In genomic region chr1:117821382-117821755, GRCh38 we compare ENCODE assay signal across 16 cellular contexts.
DNase-seq lines count a peak whose midpoint lies in the region; ATAC-seq, FAIRE-seq and TF ChIP-seq lines count a peak whose summit lies in the region.
"Had no signal": no experiment of that assay in that cellular context is flagged by ENCODE, and none has a peak within 500 bp of the region (broad histone marks: within the 10 kb centered on the region; RNA-seq: fewer than 3 reads in every experiment).

No MANE protein-coding gene starts in this region.

- FAIRE-seq in endothelial cell of umbilical vein (lab: Jason Lieb, UNC): no peak

- H3K36me3 ChIP-seq in endothelial cell of umbilical vein (ENCODE audit: control insufficient read depth in 2 of 2, extremely low read depth in 1 of 2, insufficient read depth in 2 of 2, low read length in 2 of 2) (no peaks in the 10 kb centered on the region), muscle layer of colon (ENCODE audit: insufficient read depth, low read length) (no peaks in the 10 kb centered on the region), uterus (no peaks in the 10 kb centered on the region)
- H3K36me3 ChIP-seq: Peyer's patch, spleen had no signal

- TF ChIP-seq POLR2A in endothelial cell of umbilical vein (IDR thresholded peaks at IDR 0.05; ENCODE audit: low read depth, low read length) (no peak), uterus (IDR thresholded peaks at IDR 0.05) (no peak)

- H3K27ac Mint-ChIP-seq in activated T-helper 1 cell treated with anti-CD3 and anti-CD28 coated beads, Interleukin-12 subunit alpha, Interleukin-12 subunit beta, Interleukin-2, Interleukin-4 antibody, amounts not matched to agents 30 ng/mL and 10 ng/mL and 1 ng/mL, durations not matched to agents 14 hours and 24 hours and 36 hours: no peak overlapping the region
- H3K27ac Mint-ChIP-seq: CD8-positive, alpha-beta T cell; T-helper 17 cell had no signal

- H3K9ac ChIP-seq in endothelial cell of umbilical vein (replicated peaks; ENCODE audit: extremely low read depth, insufficient read depth, low read length) (peak overlapping the region; percentile 36), muscle layer of colon (ENCODE audit: low read length) (no peak overlapping the region)

- H3K4me3 ChIP-seq in endothelial cell of umbilical vein (replicated peaks in 1 of 3; ENCODE audit: insufficient read depth in 1 of 3, low read depth in 1 of 3, low read length in 3 of 3) (no peak overlapping the region), muscle layer of colon (ENCODE audit: low read depth in 1 of 2, low read length in 2 of 2) (no peak overlapping the region), uterus (no peak overlapping the region)
- H3K4me3 ChIP-seq: Peyer's patch, spleen had no signal

- TSS peak; percentile 78 for BruUV-seq in endothelial cell of umbilical vein (replicated peaks; lab: Mats Ljungman, UMichigan)

- no peaks in the 10 kb centered on the region for H3K36me3 Mint-ChIP-seq in activated T-helper 1 cell treated with anti-CD3 and anti-CD28 coated beads, Interleukin-12 subunit alpha, Interleukin-12 subunit beta, Interleukin-2, Interleukin-4 antibody, amounts not matched to agents 30 ng/mL and 10 ng/mL and 1 ng/mL, durations not matched to agents 14 hours and 24 hours and 36 hours (ENCODE audit: low read depth)
- H3K36me3 Mint-ChIP-seq: brain; CD8-positive, alpha-beta T cell had no signal

- H3K9me3 Mint-ChIP-seq in activated T-helper 1 cell treated with anti-CD3 and anti-CD28 coated beads, Interleukin-12 subunit alpha, Interleukin-12 subunit beta, Interleukin-2, Interleukin-4 antibody, amounts not matched to agents 30 ng/mL and 10 ng/mL and 1 ng/mL, durations not matched to agents 14 hours and 24 hours and 36 hours: peaks cover 4% of the 10 kb centered on the region

- H3K27me3 ChIP-seq in endothelial cell of umbilical vein (ENCODE audit: control insufficient read depth in 2 of 2, insufficient read depth in 2 of 2, low read length in 2 of 2) (no peaks in the 10 kb centered on the region), muscle layer of colon (ENCODE audit: control insufficient read depth in 1 of 2, insufficient read depth in 2 of 2, low read length in 2 of 2) (no peaks in the 10 kb centered on the region), uterus (no peaks in the 10 kb centered on the region)
- H3K27me3 ChIP-seq: Peyer's patch, spleen had no signal

- dilution Hi-C loops in endothelial cell of umbilical vein (cut with MboI; ENCODE audit: extremely low pct_ligation_motif_present, low sequenced_read_pairs): no loop called here

- TF ChIP-seq CTCF in endothelial cell of umbilical vein (IDR thresholded peaks at IDR 0.05; ENCODE audit: extremely low read depth in 1 of 2, insufficient read depth in 1 of 2, low read depth in 1 of 2, low read length in 2 of 2): no peak
- no peak for TF ChIP-seq CTCF in uterus (IDR thresholded peaks at IDR 0.05)

- no peaks in the 10 kb centered on the region for H3K79me2 ChIP-seq in endothelial cell of umbilical vein (ENCODE audit: control insufficient read depth, insufficient read depth, low read length)

- no peaks in the 10 kb centered on the region for H3K9me1 ChIP-seq in endothelial cell of umbilical vein (replicated peaks; ENCODE audit: control insufficient read depth, extremely low read depth, insufficient read depth, low read length)

- H4K20me1 ChIP-seq in endothelial cell of umbilical vein (replicated peaks; ENCODE audit: control insufficient read depth, extremely low read depth, insufficient read depth, low read length): no peaks in the 10 kb centered on the region

- peak overlapping the region; percentile 6 for H3K4me2 ChIP-seq in endothelial cell of umbilical vein (ENCODE audit: insufficient read depth, low read length)

- H3K9me3 ChIP-seq in endothelial cell of umbilical vein (replicated peaks; ENCODE audit: control insufficient read depth, insufficient read depth, low read length) (no peaks in the 10 kb centered on the region), muscle layer of colon (ENCODE audit: low read length) (no peaks in the 10 kb centered on the region), uterus (no peaks in the 10 kb centered on the region)
- H3K9me3 ChIP-seq: Peyer's patch had no signal

- CTCF ChIA-PET in endothelial cell of umbilical vein (lab: Charles Lee): interaction anchor here (0.6 to 1.6 kb wide), 8 partner anchors 13 to 692 kb away, joined by 3 to 9 read pairs (median 4); no protein-coding TSS in a partner anchor

- peak overlapping the region; percentile 82 for H3K27ac ChIP-seq in endothelial cell of umbilical vein (ENCODE audit: insufficient read depth, low read depth, low read length)
- H3K27ac ChIP-seq in muscle layer of colon (ENCODE audit: low read depth, low read length): peak overlapping the region; percentile 54
- H3K27ac ChIP-seq in uterus: peak overlapping the region; percentile 5 to 28
- H3K27ac ChIP-seq: spleen had no signal

- POLR2A ChIA-PET in endothelial cell of umbilical vein (lab: Charles Lee): interaction anchor here (1.1 kb wide), 1 partner anchor 108 kb away, joined by 4 read pairs; the partner anchor contains the start of genes GDAP2 and WDR3

- peak overlapping the region; percentile 11 for H2AFZ ChIP-seq in endothelial cell of umbilical vein (ENCODE audit: low read depth, low read length)

- intact Hi-C loops in endothelial cell of umbilical vein (cut with micrococcal nuclease) (loop anchor here (1.0 to 10.0 kb wide), 6 partner anchors 108 to 1444 kb away; partner anchors contain the start of genes GDAP2, MAN1A2, WARS2 and WDR3), uterus (cut with DNase I; ENCODE audit: low total_unique reads) (no loop called here)
- intact Hi-C loops in activated T-helper 1 cell treated with anti-CD3 and anti-CD28 coated beads, Interleukin-12 subunit alpha, Interleukin-12 subunit beta, Interleukin-2, Interleukin-4 antibody, amounts not matched to agents 30 ng/mL and 10 ng/mL and 1 ng/mL, durations not matched to agents 14 hours and 24 hours and 36 hours (cut with micrococcal nuclease): no loop called here

- no peaks in the 10 kb centered on the region for H3K4me1 Mint-ChIP-seq in activated T-helper 1 cell treated with anti-CD3 and anti-CD28 coated beads, Interleukin-12 subunit alpha, Interleukin-12 subunit beta, Interleukin-2, Interleukin-4 antibody, amounts not matched to agents 30 ng/mL and 10 ng/mL and 1 ng/mL, durations not matched to agents 14 hours and 24 hours and 36 hours (ENCODE audit: low read depth)
- H3K4me1 Mint-ChIP-seq: T-helper 17 cell had no signal

- ATAC-seq in HG03039 (IDR thresholded peaks at IDR 0.05; ENCODE audit: unreplicated experiment): no peak
- ATAC-seq: activated CD4-positive, CD25-positive, alpha-beta regulatory T cell treated with anti-CD3 and anti-CD28 coated beads, Interleukin-2, amount 50 U/mL, for 24 hours; CD8-positive, alpha-beta T cell; T-helper 17 cell had no signal

- no peak overlapping the region for H3K4me3 Mint-ChIP-seq in activated T-helper 1 cell treated with anti-CD3 and anti-CD28 coated beads, Interleukin-12 subunit alpha, Interleukin-12 subunit beta, Interleukin-2, Interleukin-4 antibody, amounts not matched to agents 30 ng/mL and 10 ng/mL and 1 ng/mL, durations not matched to agents 14 hours and 24 hours and 36 hours
- H3K4me3 Mint-ChIP-seq: brain; CD8-positive, alpha-beta T cell; T-helper 17 cell had no signal

- peaks cover 34% of the 10 kb centered on the region for H3K4me1 ChIP-seq in endothelial cell of umbilical vein (ENCODE audit: control insufficient read depth, extremely low read depth, insufficient read depth, low read length)
- H3K4me1 ChIP-seq in muscle layer of colon (ENCODE audit: insufficient read depth, low read length): peaks cover 30% of the 10 kb centered on the region
- H3K4me1 ChIP-seq in uterus: no peaks in the 10 kb centered on the region
- H3K4me1 ChIP-seq: spleen had no signal

- DNase-seq in RPMI7951 (ENCODE audit: low read depth): peak; percentile 44
- DNase-seq in endothelial cell of umbilical vein (ENCODE audit: low read depth, low spot score): no peak
- DNase-seq in uterus: no peak
- no peak for DNase-seq in activated CD8-positive, alpha-beta memory T cell treated with anti-CD3 and anti-CD28 coated beads, Interleukin-2, amount 50 U/mL, for 48 hours
- DNase-seq in activated T-helper 1 cell treated with anti-CD3 and anti-CD28 coated beads, Interleukin-12 subunit alpha, Interleukin-12 subunit beta, Interleukin-2, Interleukin-4 antibody, amounts not matched to agents 30 ng/mL and 10 ng/mL and 1 ng/mL, durations not matched to agents 14 hours and 24 hours and 36 hours (ENCODE audit: low spot score): no peak
- DNase-seq: activated naive CD4-positive, alpha-beta T cell; CD8-positive, alpha-beta T cell; NCI-H526; Peyer's patch; spleen; stimulated activated naive CD4-positive, alpha-beta T cell; T-helper 17 cell had no signal

- H3K27me3 Mint-ChIP-seq in activated T-helper 1 cell treated with anti-CD3 and anti-CD28 coated beads, Interleukin-12 subunit alpha, Interleukin-12 subunit beta, Interleukin-2, Interleukin-4 antibody, amounts not matched to agents 30 ng/mL and 10 ng/mL and 1 ng/mL, durations not matched to agents 14 hours and 24 hours and 36 hours (ENCODE audit: insufficient read depth): no peaks in the 10 kb centered on the region

TF ChIP-seq in endothelial cell of umbilical vein, 7 proteins besides CTCF, POLR2A, EP300 and RAD21:
- TF ChIP-seq JUN (IDR thresholded peaks at IDR 0.05; ENCODE audit: borderline replicate concordance, insufficient read depth, insufficient read length, low read depth) (no peak), FOS (IDR thresholded peaks at IDR 0.05; ENCODE audit: borderline replicate concordance, insufficient read depth, low read length) (no peak), MYC (IDR thresholded peaks at IDR 0.05; ENCODE audit: low read depth, low read length) (no peak), POLR2AphosphoS5 (IDR thresholded peaks at IDR 0.05; ENCODE audit: insufficient read depth, low read depth, low read length) (no peak), EZH2 (IDR thresholded peaks at IDR 0.05; ENCODE audit: borderline replicate concordance, low read depth, low read length, severe bottlenecking) (no peak), GATA2 (IDR thresholded peaks at IDR 0.05; ENCODE audit: insufficient read depth, insufficient read length, low read depth, low read length) (no peak)
- TF ChIP-seq, protein P1, sequence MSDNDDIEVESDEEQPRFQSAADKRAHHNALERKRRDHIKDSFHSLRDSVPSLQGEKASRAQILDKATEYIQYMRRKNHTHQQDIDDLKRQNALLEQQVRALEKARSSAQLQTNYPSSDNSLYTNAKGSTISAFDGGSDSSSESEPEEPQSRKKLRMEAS (IDR thresholded peaks at IDR 0.05; ENCODE audit: insufficient read depth, insufficient read length): no peak

Comparison
In these comparisons a context has a peak if more than half of its experiments do, and no peak if none do; other contexts are left out.
1. H3K27ac ChIP-seq: peak in every context shown above with its lines; median percentile 82 in endothelial cell of umbilical vein; 54 in muscle layer of colon; 16 in uterus.